Comparison of ENCODE assay signal across 9 cellular contexts in the genomic region with DNA sequence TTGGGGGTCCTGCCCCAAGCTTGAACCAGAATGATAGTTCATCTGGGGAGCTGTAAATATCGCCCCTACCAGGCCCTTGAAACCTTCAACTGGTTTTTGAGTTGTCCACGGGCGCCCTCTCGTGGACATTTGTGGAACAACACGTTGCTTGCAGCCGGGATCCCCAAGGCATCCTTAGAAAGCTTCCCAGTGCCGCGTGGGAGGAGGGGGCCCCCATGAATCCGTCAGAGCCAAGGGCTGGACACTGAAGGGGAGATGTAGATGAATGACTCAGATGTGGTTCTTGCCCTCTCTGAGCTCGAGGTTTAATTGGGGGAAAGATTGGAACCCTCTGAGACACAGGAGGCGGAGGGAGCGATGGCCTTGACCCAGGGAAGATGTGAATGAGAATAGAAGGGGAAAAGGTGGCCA. TPM values are rescaled to one million over a fixed set of nuclear protein-coding genes. Genes with fewer than 3 reads are reported as not detected.
DNase-seq lines count a peak whose midpoint lies in the region; ATAC-seq, FAIRE-seq and TF ChIP-seq lines count a peak whose summit lies in the region.
"Had no signal": no experiment of that assay in that cellular context is flagged by ENCODE, and none has a peak within 500 bp of the region (broad histone marks: within the 10 kb centered on the region; RNA-seq: fewer than 3 reads in every experiment).

No MANE protein-coding gene starts in this region.

- TF ChIP-seq CTCF in endothelial cell of umbilical vein (IDR thresholded peaks at IDR 0.05; ENCODE audit: extremely low read depth in 1 of 2, insufficient read depth in 1 of 2, low read depth in 1 of 2, low read length in 2 of 2), result peak; percentile 77 to 79

- no peaks in the 10 kb centered on the region for H4K20me1 ChIP-seq in endothelial cell of umbilical vein (replicated peaks; ENCODE audit: control insufficient read depth, extremely low read depth, insufficient read depth, low read length)

- H3K27ac Mint-ChIP-seq in activated CD8-positive, alpha-beta memory T cell treated with anti-CD3 and anti-CD28 coated beads, Interleukin-2, amount 10 ng/mL, durations not matched to agents 7 days and 5 days, result no peak overlapping the region

- H3K4me3 Mint-ChIP-seq in activated CD8-positive, alpha-beta memory T cell treated with anti-CD3 and anti-CD28 coated beads, Interleukin-2, amount 10 ng/mL, durations not matched to agents 7 days and 5 days, result no peak overlapping the region

- intact Hi-C loops in endothelial cell of umbilical vein (cut with micrococcal nuclease), result loop anchor here (1.0 to 5.0 kb wide), 4 partner anchors 136 to 554 kb away; a partner anchor contains a TSS

- peak; percentile 66 for ATAC-seq in activated CD8-positive, alpha-beta memory T cell treated with anti-CD3 and anti-CD28 coated beads, Interleukin-2, amount 10 ng/mL, durations not matched to agents 7 days and 5 days
- no peak for ATAC-seq in HG02938 (IDR thresholded peaks at IDR 0.05; ENCODE audit: unreplicated experiment)

- no peak overlapping the region for H2AFZ ChIP-seq in endothelial cell of umbilical vein (ENCODE audit: low read depth, low read length)

- no peaks in the 10 kb centered on the region for H3K4me1 Mint-ChIP-seq in activated CD8-positive, alpha-beta memory T cell treated with anti-CD3 and anti-CD28 coated beads, Interleukin-2, amount 10 ng/mL, durations not matched to agents 7 days and 5 days

- H3K79me2 ChIP-seq in endothelial cell of umbilical vein (ENCODE audit: control insufficient read depth, insufficient read depth, low read length), result no peaks in the 10 kb centered on the region

- peak; percentile 94 for FAIRE-seq in GM19239 (lab: Jason Lieb, UNC)
- FAIRE-seq in endothelial cell of umbilical vein (lab: Jason Lieb, UNC), result peak; percentile 79

- no peak overlapping the region for H3K4me2 ChIP-seq in endothelial cell of umbilical vein (ENCODE audit: insufficient read depth, low read length)

- DNase-seq in AG08395 (ENCODE audit: low spot score) (peak; percentile 69), GM19239 (ENCODE audit: insufficient read length, low spot score) (peak; percentile 60), NCI-H69 (lab: John Stamatoyannopoulos, UW) (peak; percentile 63), endothelial cell of umbilical vein (ENCODE audit: low read depth, low spot score) (peak; percentile 72), mucosa of gallbladder (ENCODE audit: low spot score) (peak; percentile 75)
- peak; percentile 72 for DNase-seq in activated CD8-positive, alpha-beta memory T cell treated with anti-CD3 and anti-CD28 coated beads, Interleukin-2, amount 10 ng/mL, durations not matched to agents 7 days and 5 days
- peak; percentile 88 for DNase-seq in stimulated activated CD8-positive, alpha-beta memory T cell treated with anti-CD3 and anti-CD28 coated beads, Interleukin-4, amount 100 ng/mL, for 48 hours

- CTCF ChIA-PET in activated CD8-positive, alpha-beta memory T cell treated with anti-CD3 and anti-CD28 coated beads, Interleukin-2, amount 10 ng/mL, durations not matched to agents 7 days and 5 days (lab: Charles Lee), result interaction anchor here (0.7 to 4.8 kb wide), 26 partner anchors 8 to 213 kb away, joined by 3 to 61 read pairs (median 5); a partner anchor contains a TSS
- CTCF ChIA-PET in endothelial cell of umbilical vein (lab: Charles Lee), result interaction anchor here (0.7 to 4.8 kb wide), 64 partner anchors 9 to 554 kb away, joined by 3 to 277 read pairs (median 6); a partner anchor contains a TSS

- H3K4me1 ChIP-seq in endothelial cell of umbilical vein (ENCODE audit: control insufficient read depth, extremely low read depth, insufficient read depth, low read length), result no peaks in the 10 kb centered on the region

- no peaks in the 10 kb centered on the region for H3K36me3 Mint-ChIP-seq in activated CD8-positive, alpha-beta memory T cell treated with anti-CD3 and anti-CD28 coated beads, Interleukin-2, amount 10 ng/mL, durations not matched to agents 7 days and 5 days

- dilution Hi-C loops in endothelial cell of umbilical vein (cut with MboI; ENCODE audit: extremely low pct_ligation_motif_present, low sequenced_read_pairs), result loop anchor here (25.0 kb wide), 1 partner anchor 204 kb away; a partner anchor contains a TSS

- peaks cover 4 to 6% of the 10 kb centered on the region in 2 experiments for H3K36me3 ChIP-seq in endothelial cell of umbilical vein (ENCODE audit: control insufficient read depth in 2 of 2, extremely low read depth in 1 of 2, insufficient read depth in 2 of 2, low read length in 2 of 2)

- TF ChIP-seq POLR2A in endothelial cell of umbilical vein (IDR thresholded peaks at IDR 0.05; ENCODE audit: low read depth, low read length), result no peak

- no TSS peak for BruUV-seq in endothelial cell of umbilical vein (replicated peaks; lab: Mats Ljungman, UMichigan)

- no peak overlapping the region for H3K4me3 ChIP-seq in endothelial cell of umbilical vein (replicated peaks in 1 of 3; ENCODE audit: insufficient read depth in 1 of 3, low read depth in 1 of 3, low read length in 3 of 3)

- POLR2A ChIA-PET in endothelial cell of umbilical vein (lab: Charles Lee), result interaction anchor here (0.6 kb wide), 1 partner anchor 130 kb away, joined by 3 read pairs; no protein-coding TSS in a partner anchor

- H3K9me1 ChIP-seq in endothelial cell of umbilical vein (replicated peaks; ENCODE audit: control insufficient read depth, extremely low read depth, insufficient read depth, low read length), result no peaks in the 10 kb centered on the region

- H3K9ac ChIP-seq in endothelial cell of umbilical vein (replicated peaks; ENCODE audit: extremely low read depth, insufficient read depth, low read length), result no peak overlapping the region

- H3K27me3 Mint-ChIP-seq in activated CD8-positive, alpha-beta memory T cell treated with anti-CD3 and anti-CD28 coated beads, Interleukin-2, amount 10 ng/mL, durations not matched to agents 7 days and 5 days, result peaks cover 19% of the 10 kb centered on the region

- no peaks in the 10 kb centered on the region for H3K9me3 ChIP-seq in endothelial cell of umbilical vein (replicated peaks; ENCODE audit: control insufficient read depth, insufficient read depth, low read length)

- peaks cover 4% of the 10 kb centered on the region for H3K9me3 Mint-ChIP-seq in activated CD8-positive, alpha-beta memory T cell treated with anti-CD3 and anti-CD28 coated beads, Interleukin-2, amount 10 ng/mL, durations not matched to agents 7 days and 5 days (ENCODE audit: low read depth)

- no peak overlapping the region for H3K27ac ChIP-seq in endothelial cell of umbilical vein (ENCODE audit: insufficient read depth, low read depth, low read length)

- H3K27me3 ChIP-seq in endothelial cell of umbilical vein (ENCODE audit: control insufficient read depth in 2 of 2, insufficient read depth in 2 of 2, low read length in 2 of 2), result no peaks in the 10 kb centered on the region

TF ChIP-seq in endothelial cell of umbilical vein, 7 proteins besides CTCF, POLR2A, EP300 and RAD21:
- TF ChIP-seq FOS (IDR thresholded peaks at IDR 0.05; ENCODE audit: borderline replicate concordance, insufficient read depth, low read length) (no peak), GATA2 (IDR thresholded peaks at IDR 0.05; ENCODE audit: insufficient read depth, insufficient read length, low read depth, low read length) (no peak), EZH2 (IDR thresholded peaks at IDR 0.05; ENCODE audit: borderline replicate concordance, low read depth, low read length, severe bottlenecking) (no peak)
- TF ChIP-seq, protein P1, sequence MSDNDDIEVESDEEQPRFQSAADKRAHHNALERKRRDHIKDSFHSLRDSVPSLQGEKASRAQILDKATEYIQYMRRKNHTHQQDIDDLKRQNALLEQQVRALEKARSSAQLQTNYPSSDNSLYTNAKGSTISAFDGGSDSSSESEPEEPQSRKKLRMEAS (IDR thresholded peaks at IDR 0.05; ENCODE audit: insufficient read depth, insufficient read length), result peak; percentile 21

RNA-seq across cellular contexts. Expression of a gene that starts 31.8 kb away (rescaled TPM):
- not detected for total RNA-seq in activated CD8-positive, alpha-beta memory T cell treated with anti-CD3 and anti-CD28 coated beads, Interleukin-2, amount 10 ng/mL, durations not matched to agents 7 days and 5 days
- total RNA-seq in endothelial cell of umbilical vein (not detected in 2 replicates), mucosa of gallbladder (12.7 TPM)
- not detected in 2 replicates for polyA plus RNA-seq in endothelial cell of umbilical vein
- polyA plus RNA-seq in endothelial cell of umbilical vein (2011; cell fraction: cytosol; rRNA removed), result not detected in 2 replicates
- polyA plus RNA-seq in endothelial cell of umbilical vein (2011; cell fraction: nucleus; rRNA removed), result not detected in 2 replicates
- polyA plus RNA-seq in endothelial cell of umbilical vein (2012), result not detected in 2 replicates
- polyA minus RNA-seq in endothelial cell of umbilical vein, result not detected in 2 replicates
- polyA minus RNA-seq in endothelial cell of umbilical vein (2011; cell fraction: cytosol; rRNA and poly(A)+ RNA removed), result not detected
- polyA minus RNA-seq in endothelial cell of umbilical vein (2011; cell fraction: nucleus; rRNA and poly(A)+ RNA removed), result not detected in 2 replicates

RNA-seq across cellular contexts. Expression of a gene that starts 38.6 kb away (rescaled TPM):
- total RNA-seq in activated CD8-positive, alpha-beta memory T cell treated with anti-CD3 and anti-CD28 coated beads, Interleukin-2, amount 10 ng/mL, durations not matched to agents 7 days and 5 days, result not detected
- total RNA-seq in endothelial cell of umbilical vein, result not detected in 2 replicates
- polyA plus RNA-seq in endothelial cell of umbilical vein, result not detected in 2 replicates
- polyA plus RNA-seq in endothelial cell of umbilical vein (2011; cell fraction: cytosol; rRNA removed), result not detected in 2 replicates
- polyA plus RNA-seq in endothelial cell of umbilical vein (2011; cell fraction: nucleus; rRNA removed), result not detected in 2 replicates
- not detected in 2 replicates for polyA plus RNA-seq in endothelial cell of umbilical vein (2012)
- 0.28 TPM in 1 of 2 replicates, not detected in the other for polyA minus RNA-seq in endothelial cell of umbilical vein
- polyA minus RNA-seq in endothelial cell of umbilical vein (2011; cell fraction: cytosol; rRNA and poly(A)+ RNA removed), result not detected
- polyA minus RNA-seq in endothelial cell of umbilical vein (2011; cell fraction: nucleus; rRNA and poly(A)+ RNA removed), result not detected in 2 replicates
- total RNA-seq in mucosa of gallbladder, result 2.8 TPM
- total RNA-seq: urinary bladder had no signal

Comparison
In these comparisons a context has a peak if more than half of its experiments do, and no peak if none do; other contexts are left out.
1. RNA of a gene that starts 31.8 kb away (total RNA-seq): 12.7 TPM in mucosa of gallbladder (single experiment); not detected in activated CD8-positive, alpha-beta memory T cell treated with anti-CD3 and anti-CD28 coated beads, Interleukin-2, amount 10 ng/mL, durations not matched to agents 7 days and 5 days and not detected in endothelial cell of umbilical vein; every median in the first group is over 10 times any median in the second.
2. Peak in every context shown above with its lines, with median percentiles within 50 percentile points of each other: DNase-seq.